19 cellular contexts compared by ENCODE assay signal in the genomic region with DNA sequence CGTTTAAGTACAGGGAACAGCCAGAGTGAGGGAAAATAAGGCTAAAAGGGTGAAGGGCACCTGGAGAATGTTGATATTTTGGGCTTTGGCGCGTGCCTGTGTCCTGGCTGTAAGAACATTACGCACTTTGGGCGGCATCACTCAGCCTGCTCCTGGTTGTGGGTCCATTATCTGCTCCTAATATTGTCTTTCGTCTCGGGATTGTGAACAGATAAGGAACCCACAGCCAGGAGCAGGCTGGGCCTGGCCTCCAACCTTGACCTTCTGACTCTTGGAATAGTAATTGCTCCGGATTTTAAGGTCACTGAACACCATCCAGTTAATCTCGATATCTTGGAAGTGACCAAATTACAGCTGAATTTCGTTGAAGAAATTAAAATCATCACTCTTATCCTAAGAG.
DNase-seq lines count a peak whose midpoint lies in the region; ATAC-seq and TF ChIP-seq lines count a peak whose summit lies in the region.
"Had no signal": no experiment of that assay in that cellular context is flagged by ENCODE, and none has a peak within 500 bp of the region (broad histone marks: within the 10 kb centered on the region; RNA-seq: fewer than 3 reads in every experiment).

No MANE protein-coding gene starts in this region.

- H2AFZ ChIP-seq in parathyroid adenoma, result no peak overlapping the region
- H2AFZ ChIP-seq: PC-9 had no signal

- no peak overlapping the region for H3K4me3 ChIP-seq in right atrium auricular region
- H3K4me3 ChIP-seq in esophagus squamous epithelium, result no peak overlapping the region
- no peak overlapping the region for H3K4me3 ChIP-seq in parathyroid adenoma (ENCODE audit: low read depth, low read length)
- no peak overlapping the region for H3K4me3 ChIP-seq in transverse colon
- H3K4me3 ChIP-seq: colonic mucosa, PC-9, SK-N-MC had no signal

- intact Hi-C loops in cardiac septum (cut with DNase I), result loop anchor here (5.0 kb wide), 1 partner anchor 44 kb away; no protein-coding TSS in a partner anchor
- intact Hi-C loops in esophagus squamous epithelium (cut with DNase I), result no loop called here
- intact Hi-C loops in transverse colon (cut with DNase I; ENCODE audit: low total_unique reads), result no loop called here

- H3K9me3 ChIP-seq in right atrium auricular region (no peaks in the 10 kb centered on the region), esophagus squamous epithelium (no peaks in the 10 kb centered on the region), parathyroid adenoma (ENCODE audit: control insufficient read depth, low read length) (no peaks in the 10 kb centered on the region), transverse colon (no peaks in the 10 kb centered on the region)
- H3K9me3 ChIP-seq: colonic mucosa had no signal

- H3K27me3 ChIP-seq in right atrium auricular region, result no peaks in the 10 kb centered on the region
- H3K27me3 ChIP-seq in esophagus squamous epithelium, result no peaks in the 10 kb centered on the region
- no peaks in the 10 kb centered on the region for H3K27me3 ChIP-seq in parathyroid adenoma (ENCODE audit: control insufficient read depth, insufficient read depth, low read length)
- H3K27me3 ChIP-seq in transverse colon, result no peaks in the 10 kb centered on the region
- H3K27me3 ChIP-seq: colonic mucosa had no signal

- no peak overlapping the region for H3K4me2 ChIP-seq in parathyroid adenoma (ENCODE audit: low read length)
- H3K4me2 ChIP-seq: PC-9 had no signal

- no peaks in the 10 kb centered on the region for H3K79me2 ChIP-seq in parathyroid adenoma

- no peaks in the 10 kb centered on the region for H3K36me3 ChIP-seq in right atrium auricular region
- H3K36me3 ChIP-seq in esophagus squamous epithelium, result no peaks in the 10 kb centered on the region
- H3K36me3 ChIP-seq in parathyroid adenoma (ENCODE audit: control insufficient read depth, insufficient read depth, low read length), result no peaks in the 10 kb centered on the region
- H3K36me3 ChIP-seq in transverse colon, result no peaks in the 10 kb centered on the region
- H3K36me3 ChIP-seq: colonic mucosa had no signal

- TF ChIP-seq CTCF in right atrium auricular region (IDR thresholded peaks at IDR 0.05) (no peak), esophagus squamous epithelium (IDR thresholded peaks at IDR 0.05) (no peak), parathyroid adenoma (IDR thresholded peaks at IDR 0.05) (no peak), transverse colon (IDR thresholded peaks at IDR 0.05) (no peak)

- WGBS in esophagus squamous epithelium, 2 donors, result 82 to 88% methylated on average over 10 of the region's 10 CpGs
- WGBS in transverse colon (ENCODE audit: low coverage in 1 of 2), 2 donors, result 90% methylated on average over 8 to 10 of the region's 10 CpGs

- no peak for TF ChIP-seq EP300 in transverse colon (IDR thresholded peaks at IDR 0.05; ENCODE audit: low read depth)

- TF ChIP-seq POLR2A in esophagus squamous epithelium (IDR thresholded peaks at IDR 0.05) (no peak), transverse colon (IDR thresholded peaks at IDR 0.05) (no peak)

- no peak overlapping the region for H3K9ac ChIP-seq in parathyroid adenoma

- peak overlapping the region; percentile 76 to 85 for H3K27ac ChIP-seq in right atrium auricular region
- peak overlapping the region in 3 of 4 donors; percentile 63 to 66 (median 65) for H3K27ac ChIP-seq in esophagus squamous epithelium
- H3K27ac ChIP-seq in parathyroid adenoma, result peak overlapping the region; percentile 62
- H3K27ac ChIP-seq in transverse colon, result peak overlapping the region in 1 of 4 donors; percentile 4
- H3K27ac ChIP-seq: colonic mucosa had no signal

- ATAC-seq in HG02759 (IDR thresholded peaks at IDR 0.05; ENCODE audit: unreplicated experiment), result no peak
- ATAC-seq: activated CD8-positive, alpha-beta T cell treated with anti-CD3 and anti-CD28 coated beads for 36 hours; activated naive CD4-positive, alpha-beta T cell treated with anti-CD3 and anti-CD28 coated beads, Interleukin-2, amount 50 U/mL, for 72 hours; activated T-cell treated with anti-CD3 and anti-CD28 coated beads, Interleukin-2, amount 50 U/mL, for 72 hours; stimulated activated naive B cell treated with anti-CD40 and anti-IgM and Interleukin-4, amounts not matched to agents 10 μg/mL and 1 μg/mL and 100 μg/mL, for 72 hours had no signal

- DNase-seq in right atrium auricular region (ENCODE audit: low spot score) (no peak), cardiac septum (ENCODE audit: low spot score) (no peak), esophagus squamous epithelium (lab: John Stamatoyannopoulos, UW) (no peak), NCI-H187 (lab: John Stamatoyannopoulos, UW) (no peak), transverse colon (no peak)
- no peak for DNase-seq in activated CD8-positive, alpha-beta memory T cell treated with anti-CD3 and anti-CD28 coated beads, Interleukin-2, amount 50 U/mL, for 48 hours
- DNase-seq: ACHN; activated CD8-positive, alpha-beta T cell treated with anti-CD3 and anti-CD28 coated beads for 36 hours; activated T-cell treated with anti-CD3 and anti-CD28 coated beads, Interleukin-2, amount 50 U/mL, for 72 hours; C1 segment of cervical spinal cord; colonic mucosa; NCI-H1417 treated with DMSO at 0.1 percent for 48 hours; NCI-H82; stimulated activated naive B cell treated with anti-CD40 and anti-IgM and Interleukin-4, amounts not matched to agents 10 μg/mL and 1 μg/mL and 100 μg/mL, for 72 hours had no signal

- in situ Hi-C loops in transverse colon (cut with MboI; ENCODE audit: low pct_ligation_motif_present in 1 of 4, low pct_unique_long_range_greater_than_20kb in 1 of 4, low sequenced_read_pairs in 3 of 4), result no loop called here

- H3K4me1 ChIP-seq in right atrium auricular region (peaks cover 0 to 52% of the 10 kb centered on the region in 2 donors), esophagus squamous epithelium (peaks cover 9 to 42% (median 24%) of the 10 kb centered on the region in 3 donors), parathyroid adenoma (peaks cover 7% of the 10 kb centered on the region), transverse colon (peaks cover 0 to 10% (median 4%) of the 10 kb centered on the region in 4 donors)
- H3K4me1 ChIP-seq: colonic mucosa had no signal
